Comparison of ENCODE assay signal across 8 cellular contexts in genomic region chr1:2044510-2045319, GRCh38. TPM values are rescaled to one million over a fixed set of nuclear protein-coding genes. Genes with fewer than 3 reads are reported as not detected.
DNase-seq lines count a peak whose midpoint lies in the region; ATAC-seq and TF ChIP-seq lines count a peak whose summit lies in the region.

No MANE protein-coding gene starts in this region.

- peaks cover 29% of the 10 kb centered on the region for H3K4me1 Mint-ChIP-seq in activated T-cell treated with anti-CD3 and anti-CD28 coated beads, Interleukin-2, amount 50 U/mL, for 72 hours (ENCODE audit: low read depth)
- peaks cover 27% of the 10 kb centered on the region for H3K4me1 Mint-ChIP-seq in nephron progenitor cell

- H3K4me3 Mint-ChIP-seq in activated T-cell treated with anti-CD3 and anti-CD28 coated beads, Interleukin-2, amount 50 U/mL, for 72 hours = peak overlapping the region; percentile 23 to 48
- H3K4me3 Mint-ChIP-seq in nephron progenitor cell = no peak overlapping the region

- peak; percentile 86 for DNase-seq in AG08395 (ENCODE audit: low spot score)
- peak; percentile 56 for DNase-seq in GM19238 (ENCODE audit: insufficient read length, low spot score)
- DNase-seq in OCI-M1 (lab: John Stamatoyannopoulos, UW) = peak; percentile 74
- peak; percentile 83 to 90 for DNase-seq in activated T-cell treated with anti-CD3 and anti-CD28 coated beads, Interleukin-2, amount 50 U/mL, for 72 hours
- DNase-seq in fibroblast of lung (ENCODE audit: low read depth in 2 of 2) = peak; percentile 18 to 19
- peak; percentile 92 for DNase-seq in nephron progenitor cell
- DNase-seq in stimulated activated naive CD4-positive, alpha-beta T cell (lab: John Stamatoyannopoulos, UW) = peak; percentile 51 to 87 (median 77)

- peak; percentile 73 to 77 for ATAC-seq in activated T-cell treated with anti-CD3 and anti-CD28 coated beads, Interleukin-2, amount 50 U/mL, for 72 hours (replicated peaks in 1 of 2)
- ATAC-seq in GM21786 (IDR thresholded peaks at IDR 0.05; ENCODE audit: unreplicated experiment) = no peak

- no peak overlapping the region for H3K27ac ChIP-seq in fibroblast of lung (ENCODE audit: insufficient read depth, low read length)

- peaks cover 15% of the 10 kb centered on the region for H3K27me3 Mint-ChIP-seq in activated T-cell treated with anti-CD3 and anti-CD28 coated beads, Interleukin-2, amount 50 U/mL, for 72 hours (ENCODE audit: low read depth)
- peaks cover 48% of the 10 kb centered on the region for H3K27me3 Mint-ChIP-seq in nephron progenitor cell (ENCODE audit: low read depth, poor library complexity)

- H2AFZ ChIP-seq in fibroblast of lung (ENCODE audit: low read length) = no peak overlapping the region

- no peaks in the 10 kb centered on the region for H3K79me2 ChIP-seq in fibroblast of lung (ENCODE audit: control insufficient read depth, insufficient read depth, low read length)

- H3K9me3 ChIP-seq in fibroblast of lung (ENCODE audit: control insufficient read depth, insufficient read depth, low read depth, low read length) = no peaks in the 10 kb centered on the region

- no peaks in the 10 kb centered on the region for H3K36me3 Mint-ChIP-seq in activated T-cell treated with anti-CD3 and anti-CD28 coated beads, Interleukin-2, amount 50 U/mL, for 72 hours (ENCODE audit: insufficient read depth in 2 of 2)
- no peaks in the 10 kb centered on the region for H3K36me3 Mint-ChIP-seq in nephron progenitor cell (ENCODE audit: low read depth)

- peak; percentile 47 to 55 for TF ChIP-seq CTCF in fibroblast of lung (conservative IDR thresholded peaks at IDR 0.05 in 1 of 2, IDR thresholded peaks at IDR 0.05 in 1 of 2; ENCODE audit: low read depth in 1 of 2, low read length in 2 of 2)
- TF ChIP-seq CTCF in nephron progenitor cell (IDR thresholded peaks at IDR 0.05) = peak; percentile 61

- no peaks in the 10 kb centered on the region for H3K9me3 Mint-ChIP-seq in activated T-cell treated with anti-CD3 and anti-CD28 coated beads, Interleukin-2, amount 50 U/mL, for 72 hours
- H3K9me3 Mint-ChIP-seq in nephron progenitor cell = no peaks in the 10 kb centered on the region

- no peak overlapping the region for H3K4me3 ChIP-seq in fibroblast of lung (replicated peaks in 1 of 4; ENCODE audit: control extremely low read depth in 1 of 4, insufficient read depth in 1 of 4, low read depth in 3 of 4, low read length in 4 of 4)

- no peaks in the 10 kb centered on the region for H4K20me1 ChIP-seq in fibroblast of lung (ENCODE audit: control insufficient read depth, extremely low read depth, insufficient read depth, low read length)

- no peak overlapping the region for H3K9ac ChIP-seq in fibroblast of lung (ENCODE audit: insufficient read depth, low read length)

- H3K4me1 ChIP-seq in fibroblast of lung (ENCODE audit: control insufficient read depth, extremely low read depth, insufficient read depth, low read length) = no peaks in the 10 kb centered on the region

- no peak overlapping the region for H3K27ac Mint-ChIP-seq in activated T-cell treated with anti-CD3 and anti-CD28 coated beads, Interleukin-2, amount 50 U/mL, for 72 hours
- H3K27ac Mint-ChIP-seq in nephron progenitor cell = no peak overlapping the region

- H3K27me3 ChIP-seq in fibroblast of lung (ENCODE audit: control insufficient read depth, insufficient read depth, low read length) = peaks cover 9% of the 10 kb centered on the region

- H3K36me3 ChIP-seq in fibroblast of lung (ENCODE audit: control insufficient read depth, insufficient read depth, low read length) = no peaks in the 10 kb centered on the region

- H3K4me2 ChIP-seq in fibroblast of lung (ENCODE audit: extremely low read depth, insufficient read depth, low read length) = no peak overlapping the region

RNA-seq across cellular contexts. Expression of gene PRKCZ, which starts 5.5 kb away (rescaled TPM):
- total RNA-seq in activated T-cell treated with anti-CD3 and anti-CD28 coated beads, Interleukin-2, amount 50 U/mL, for 72 hours = 10 to 100 TPM; 12.3 to 16.8 TPM
- 2.0 and 2.3 TPM in 2 replicates for total RNA-seq in fibroblast of lung
- 1.3 and 1.6 TPM in 2 replicates for polyA plus RNA-seq in fibroblast of lung
- polyA plus RNA-seq in fibroblast of lung (2012) = 1.1 and 2.1 TPM in 2 replicates
- polyA minus RNA-seq in fibroblast of lung (ENCODE audit: low replicate concordance) = 0.63 and 4.4 TPM in 2 replicates

RNA-seq across cellular contexts. Expression of gene GABRD, which starts 25.6 kb away (rescaled TPM):
- not detected for total RNA-seq in activated T-cell treated with anti-CD3 and anti-CD28 coated beads, Interleukin-2, amount 50 U/mL, for 72 hours
- total RNA-seq in fibroblast of lung = not detected in 2 replicates
- polyA plus RNA-seq in fibroblast of lung = not detected in 2 replicates
- not detected in 2 replicates for polyA plus RNA-seq in fibroblast of lung (2012)
- not detected in 2 replicates for polyA minus RNA-seq in fibroblast of lung (ENCODE audit: low replicate concordance)

RNA-seq across cellular contexts. Expression of gene CFAP74, which starts 41.1 kb away (rescaled TPM):
- total RNA-seq in activated T-cell treated with anti-CD3 and anti-CD28 coated beads, Interleukin-2, amount 50 U/mL, for 72 hours = not detected
- total RNA-seq in fibroblast of lung = 0.26 TPM in 1 of 2 replicates, not detected in the other
- polyA plus RNA-seq in fibroblast of lung = not detected in 2 replicates
- polyA plus RNA-seq in fibroblast of lung (2012) = not detected in 2 replicates
- polyA minus RNA-seq in fibroblast of lung (ENCODE audit: low replicate concordance) = not detected in 2 replicates

Comparison
In these comparisons a context has a peak if more than half of its experiments do, and no peak if none do; other contexts are left out.
1. DNase-seq: peak in every context shown above with its lines; median percentile 92 in nephron progenitor cell; 86 in activated T-cell treated with anti-CD3 and anti-CD28 coated beads, Interleukin-2, amount 50 U/mL, for 72 hours; 86 in AG08395; 77 in stimulated activated naive CD4-positive, alpha-beta T cell; 74 in OCI-M1; 56 in GM19238; 18 in fibroblast of lung.